In the genomic region with DNA sequence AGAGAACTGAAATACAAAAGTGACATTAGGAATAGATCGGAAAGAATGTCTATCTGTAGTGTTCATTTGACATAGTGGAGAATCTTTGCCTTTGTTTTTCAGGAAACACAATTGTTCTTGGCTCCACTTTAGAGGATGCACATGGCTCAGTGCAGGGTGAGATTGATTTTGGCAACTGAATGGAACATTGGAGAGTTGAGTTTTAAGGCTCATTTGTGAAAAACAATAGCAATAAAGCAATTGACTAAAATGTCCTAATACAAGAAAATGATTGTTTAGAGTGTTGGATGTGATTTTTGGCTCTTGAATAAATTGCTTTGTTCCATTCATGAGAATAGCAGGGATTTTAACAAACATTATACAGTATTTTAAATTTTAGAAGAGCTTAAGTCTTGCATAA, we compare ENCODE assay signal across 24 cellular contexts.
A peak's percentile ranks its signal among the peaks of the same experiment; 100 is the strongest.
DNase-seq lines count a peak whose midpoint lies in the region; ATAC-seq and TF ChIP-seq lines count a peak whose summit lies in the region.
"Had no signal": no experiment of that assay in that cellular context is flagged by ENCODE, and none has a peak within 500 bp of the region (broad histone marks: within the 10 kb centered on the region; RNA-seq: fewer than 3 reads in every experiment).

No MANE protein-coding gene starts in this region.

- no TSS peak for BruUV-seq in HCT116 (replicated peaks; lab: Mats Ljungman, UMichigan)

- H3K36me3 ChIP-seq in HCT116 (ENCODE audit: control insufficient read depth in 1 of 2, insufficient read depth in 2 of 2, low read length in 2 of 2) (no peaks in the 10 kb centered on the region), SK-N-MC (ENCODE audit: insufficient read depth, low read length) (peaks cover 4% of the 10 kb centered on the region; the same call in 1 of the 2 replicates)
- H3K36me3 ChIP-seq: ovary, upper lobe of right lung, WERI-Rb-1 had no signal

- H3K27me3 ChIP-seq in HCT116 (ENCODE audit: insufficient read depth, low read length), result no peaks in the 10 kb centered on the region
- H3K27me3 ChIP-seq: ovary had no signal

- intact Hi-C loops in HCT116 (cut with micrococcal nuclease), result loop anchor here (5.0 kb wide), 1 partner anchor 205 kb away; no protein-coding TSS in a partner anchor
- intact Hi-C loops in sciatic nerve (cut with DNase I), result no loop called here

- CTCF ChIA-PET in HCT116 (lab: Charles Lee), result no interaction called here

- peak overlapping the region; percentile 69 for H2AFZ ChIP-seq in HCT116 (ENCODE audit: low read depth, low read length, poor library complexity, severe bottlenecking)

- no peaks in the 10 kb centered on the region for H4K20me1 ChIP-seq in HCT116 (ENCODE audit: insufficient read depth)

- H3K9me3 ChIP-seq in HCT116 (ENCODE audit: control insufficient read depth in 1 of 2, insufficient read depth in 1 of 2, low read depth in 1 of 2, low read length in 2 of 2) (0 out of 4 replicates have a peak, but pooled peaks cover 2 to 3% of the 10 kb centered on the region in 2 experiments), SK-N-MC (ENCODE audit: low read depth, low read length) (no peaks in the 10 kb centered on the region)
- H3K9me3 ChIP-seq: ovary, upper lobe of right lung had no signal

- ATAC-seq in HCT116 (no peak), sciatic nerve (peak; percentile 59), HG03521 (IDR thresholded peaks at IDR 0.05; ENCODE audit: unreplicated experiment) (no peak)
- ATAC-seq: PC-3; right cardiac atrium; stimulated activated effector memory CD8-positive, alpha-beta T cell treated with anti-CD3 and anti-CD28 coated beads, Interleukin-12 subunit alpha, Interleukin-12 subunit beta, amount 100 ng/mL, for 72 hours; upper lobe of right lung had no signal

- RAD21 ChIA-PET in HCT116 (lab: Charles Lee; ENCODE audit: low non-redundant PET in 1 of 2, low total read pairs in 2 of 2, uncharacterized antibody in 2 of 2, unreplicated experiment in 2 of 2), result interaction anchor here in 1 of 2 experiments (0.6 kb wide), 1 partner anchor 199 kb away, joined by 3 read pairs; no protein-coding TSS in a partner anchor

- no peak overlapping the region for H3K9ac ChIP-seq in HCT116 (ENCODE audit: low read length)
- peak overlapping the region; percentile 64 for H3K9ac ChIP-seq in SK-N-MC (ENCODE audit: insufficient read length)

- H3K9me2 ChIP-seq in HCT116 (ENCODE audit: insufficient read depth), result no peaks in the 10 kb centered on the region

- POLR2A ChIA-PET in HCT116 (lab: Charles Lee), result interaction anchor here (0.6 kb wide), 1 partner anchor 26 kb away, joined by 3 read pairs; no protein-coding TSS in a partner anchor

- H3K27ac ChIP-seq in HCT116 (ENCODE audit: low read depth, low read length), result no peak overlapping the region
- H3K27ac ChIP-seq in SK-N-MC, result peak overlapping the region; percentile 93
- H3K27ac ChIP-seq: C4-2B, ovary, upper lobe of right lung, WERI-Rb-1 had no signal

- no peaks in the 10 kb centered on the region for H3K79me2 ChIP-seq in HCT116 (ENCODE audit: insufficient read depth, low read length)

- no peak for TF ChIP-seq CTCF in HCT116 (IDR thresholded peaks at IDR 0.05 in 2 of 3, conservative IDR thresholded peaks at IDR 0.05 in 1 of 3; ENCODE audit: borderline replicate concordance in 1 of 3, insufficient read depth in 1 of 3, low read depth in 2 of 3, low read length in 2 of 3)

- peaks cover 2 to 6% of the 10 kb centered on the region in 2 experiments; a peak in 2 of 4 replicates for H3K4me1 ChIP-seq in HCT116 (ENCODE audit: control insufficient read depth in 1 of 2, insufficient read depth in 2 of 2, low read length in 2 of 2)
- H3K4me1 ChIP-seq: upper lobe of right lung had no signal

- TF ChIP-seq RAD21 in HCT116 (IDR thresholded peaks at IDR 0.05; ENCODE audit: low read depth), result no peak

- DNase-seq in HCT116 (ENCODE audit: low read depth, low spot score) (no peak), SK-N-MC (ENCODE audit: low read depth, low spot score) (no peak), inferior parietal cortex (ENCODE audit: extremely low spot score) (peak; percentile 72), sciatic nerve (ENCODE audit: low spot score) (no peak), retina (no peak), NCI-H226 (no peak)
- DNase-seq: activated CD4-positive, alpha-beta T cell treated with anti-CD3 and anti-CD28 coated beads, Interleukin-2, amount 10 ng/mL, durations not matched to agents 24 days and 14 days; activated gamma-delta T cell; activated T-cell treated with anti-CD3 and anti-CD28 coated beads, Interleukin-2, amount 50 U/mL, for 24 hours; cortex of kidney; kidney; NCI-H1048; nephron progenitor cell; ovary; PC-3; right cardiac atrium; stimulated activated CD4-positive, alpha-beta T cell treated with anti-CD3 and anti-CD28 coated beads, Interleukin-12 subunit alpha, Interleukin-12 subunit beta, amount 100 ng/mL, for 4 hours; stimulated activated CD4-positive, alpha-beta T cell treated with anti-CD3 and anti-CD28 coated beads, Interleukin-4, amount 100 ng/mL, for 24 hours; T-helper 9 cell; upper lobe of right lung; WERI-Rb-1 had no signal

- H3K4me3 ChIP-seq in HCT116 (replicated peaks in 1 of 2; ENCODE audit: low read depth in 1 of 2, low read length in 2 of 2) (no peak overlapping the region), SK-N-MC (no peak overlapping the region)
- H3K4me3 ChIP-seq: ovary, upper lobe of right lung had no signal

- TF ChIP-seq POLR2A in HCT116 (IDR thresholded peaks at IDR 0.05; ENCODE audit: borderline replicate concordance, extremely low read depth, insufficient read depth, insufficient read length), result no peak

- no peak overlapping the region for H3K4me2 ChIP-seq in HCT116 (ENCODE audit: low read length)

TF ChIP-seq in HCT116, 20 proteins besides CTCF, POLR2A, EP300 and RAD21:
- TF ChIP-seq EGR1 (IDR thresholded peaks at IDR 0.05; ENCODE audit: low read depth), result no peak
- no peak for TF ChIP-seq ELF1 (IDR thresholded peaks at IDR 0.05; ENCODE audit: borderline replicate concordance, low read depth)
